Comparison of ENCODE assay signal across 10 cellular contexts in genomic region chr1:109794319-109795132, GRCh38. TPM values are rescaled to one million over a fixed set of nuclear protein-coding genes. Genes with fewer than 3 reads are reported as not detected.
DNase-seq lines count a peak whose midpoint lies in the region; ATAC-seq and TF ChIP-seq lines count a peak whose summit lies in the region.
"Had no signal": no experiment of that assay in that cellular context is flagged by ENCODE, and none has a peak within 500 bp of the region (broad histone marks: within the 10 kb centered on the region; RNA-seq: fewer than 3 reads in every experiment).

No MANE protein-coding gene starts in this region.

- TF ChIP-seq CTCF in OCI-LY7 (conservative IDR thresholded peaks at IDR 0.05; ENCODE audit: low read length): no peak

- H3K27me3 Mint-ChIP-seq in CD4-positive, CD25-positive, alpha-beta regulatory T cell: no peaks in the 10 kb centered on the region
- H3K27me3 Mint-ChIP-seq in activated naive CD8-positive, alpha-beta T cell treated with anti-CD3 and anti-CD28 coated beads, Interleukin-2, amount 50 U/mL, for 24 hours: no peaks in the 10 kb centered on the region
- H3K27me3 Mint-ChIP-seq: activated naive CD4-positive, alpha-beta T cell treated with anti-CD3 and anti-CD28 coated beads, Interleukin-2, amount 50 U/mL, for 24 hours had no signal

- no peak overlapping the region for H2AFZ ChIP-seq in OCI-LY7 (ENCODE audit: low read length)

- H3K27ac ChIP-seq in CD4-positive, CD25-positive, alpha-beta regulatory T cell (ENCODE audit: insufficient read depth, low read length, poor library complexity, severe bottlenecking): no peak overlapping the region
- peak overlapping the region; percentile 70 to 80 for H3K27ac ChIP-seq in mucosa of rectum (ENCODE audit: low read depth in 2 of 2, low read length in 2 of 2)
- no peak overlapping the region for H3K27ac ChIP-seq in OCI-LY7 (ENCODE audit: low read depth, low read length, poor library complexity, severe bottlenecking)

- intact Hi-C loops in OCI-LY7 (cut with micrococcal nuclease; ENCODE audit: unreplicated experiment): no loop called here

- H3K4me2 ChIP-seq in OCI-LY7 (ENCODE audit: low read length): no peak overlapping the region

- H3K9me2 ChIP-seq in OCI-LY7 (ENCODE audit: insufficient read depth, low read length): no peaks in the 10 kb centered on the region

- H3K27ac Mint-ChIP-seq in CD4-positive, CD25-positive, alpha-beta regulatory T cell: peak overlapping the region in 2 of 3 donors; percentile 68 to 90
- H3K27ac Mint-ChIP-seq in activated naive CD8-positive, alpha-beta T cell treated with anti-CD3 and anti-CD28 coated beads, Interleukin-2, amount 50 U/mL, for 24 hours: peak overlapping the region; percentile 26
- H3K27ac Mint-ChIP-seq: activated naive CD4-positive, alpha-beta T cell treated with anti-CD3 and anti-CD28 coated beads, Interleukin-2, amount 50 U/mL, for 24 hours had no signal

- H3K9ac ChIP-seq in mucosa of rectum (ENCODE audit: low read depth in 1 of 2, low read length in 2 of 2): peak overlapping the region in 1 of 2 donors; percentile 48

- no peaks in the 10 kb centered on the region for H3K9me3 Mint-ChIP-seq in CD4-positive, CD25-positive, alpha-beta regulatory T cell
- H3K9me3 Mint-ChIP-seq in activated naive CD8-positive, alpha-beta T cell treated with anti-CD3 and anti-CD28 coated beads, Interleukin-2, amount 50 U/mL, for 24 hours: no peaks in the 10 kb centered on the region
- H3K9me3 Mint-ChIP-seq: activated naive CD4-positive, alpha-beta T cell treated with anti-CD3 and anti-CD28 coated beads, Interleukin-2, amount 50 U/mL, for 24 hours had no signal

- H3K4me3 Mint-ChIP-seq in CD4-positive, CD25-positive, alpha-beta regulatory T cell: peak overlapping the region in 1 of 4 donors; percentile 28
- H3K4me3 Mint-ChIP-seq in activated naive CD8-positive, alpha-beta T cell treated with anti-CD3 and anti-CD28 coated beads, Interleukin-2, amount 50 U/mL, for 24 hours: no peak overlapping the region
- H3K4me3 Mint-ChIP-seq: activated naive CD4-positive, alpha-beta T cell treated with anti-CD3 and anti-CD28 coated beads, Interleukin-2, amount 50 U/mL, for 24 hours had no signal

- no peaks in the 10 kb centered on the region for H3K36me3 Mint-ChIP-seq in CD4-positive, CD25-positive, alpha-beta regulatory T cell
- H3K36me3 Mint-ChIP-seq in activated naive CD8-positive, alpha-beta T cell treated with anti-CD3 and anti-CD28 coated beads, Interleukin-2, amount 50 U/mL, for 24 hours (ENCODE audit: low read depth): no peaks in the 10 kb centered on the region
- H3K36me3 Mint-ChIP-seq: activated naive CD4-positive, alpha-beta T cell treated with anti-CD3 and anti-CD28 coated beads, Interleukin-2, amount 50 U/mL, for 24 hours had no signal

- no peak for ATAC-seq in CD4-positive, CD25-positive, alpha-beta regulatory T cell (ENCODE audit: low read depth in 2 of 2)
- ATAC-seq in activated naive CD8-positive, alpha-beta T cell treated with anti-CD3 and anti-CD28 coated beads, Interleukin-2, amount 50 U/mL, for 24 hours: no peak

- CTCF ChIA-PET in OCI-LY7 (lab: Charles Lee; ENCODE audit: unreplicated experiment): no interaction called here

- no TSS peak for BruUV-seq in OCI-LY7 (replicated peaks; lab: Mats Ljungman, UMichigan)

- H3K27me3 ChIP-seq in CD4-positive, CD25-positive, alpha-beta regulatory T cell (ENCODE audit: control insufficient read depth, insufficient read depth, low read length): no peaks in the 10 kb centered on the region
- no peaks in the 10 kb centered on the region for H3K27me3 ChIP-seq in mucosa of rectum (ENCODE audit: control insufficient read depth in 2 of 2, insufficient read depth in 2 of 2, low read length in 2 of 2)

- H3K9me3 ChIP-seq in CD4-positive, CD25-positive, alpha-beta regulatory T cell (ENCODE audit: control insufficient read depth in 2 of 2, low read length in 2 of 2): no peaks in the 10 kb centered on the region
- H3K9me3 ChIP-seq in mucosa of rectum (ENCODE audit: control insufficient read depth in 2 of 2, low read length in 2 of 2) (no peaks in the 10 kb centered on the region), OCI-LY7 (ENCODE audit: low read length) (no peaks in the 10 kb centered on the region)
- H3K9me3 ChIP-seq: Caco-2 had no signal

- no peak for DNase-seq in CD4-positive, CD25-positive, alpha-beta regulatory T cell
- DNase-seq in NCI-H1092 treated with DMSO at 0.1 percent for 48 hours (lab: John Stamatoyannopoulos, UW) (peak; percentile 24), OCI-LY7 (ENCODE audit: low spot score) (no peak), AG08396 (ENCODE audit: low spot score) (no peak), cerebellum (ENCODE audit: low spot score) (no peak), NCI-H82 (lab: John Stamatoyannopoulos, UW) (no peak)
- DNase-seq in activated naive CD8-positive, alpha-beta T cell treated with anti-CD3 and anti-CD28 coated beads, Interleukin-2, amount 50 U/mL, for 24 hours: no peak
- DNase-seq: Caco-2 had no signal

- no peaks in the 10 kb centered on the region for H3K79me2 ChIP-seq in OCI-LY7 (ENCODE audit: insufficient read depth, low read depth, low read length)

- no peaks in the 10 kb centered on the region for H3K36me3 ChIP-seq in CD4-positive, CD25-positive, alpha-beta regulatory T cell (ENCODE audit: control insufficient read depth, insufficient read depth, low read length)
- H3K36me3 ChIP-seq in mucosa of rectum (ENCODE audit: control insufficient read depth in 2 of 2, insufficient read depth in 2 of 2, low read length in 2 of 2) (no peaks in the 10 kb centered on the region), OCI-LY7 (ENCODE audit: insufficient read depth, low read length) (no peaks in the 10 kb centered on the region)

- POLR2A ChIA-PET in OCI-LY7 (lab: Charles Lee): interaction anchor here (0.9 kb wide), 1 partner anchor 11 kb away, joined by 4 read pairs; no protein-coding TSS in a partner anchor

- H3K4me1 Mint-ChIP-seq in CD4-positive, CD25-positive, alpha-beta regulatory T cell: peaks cover 5 to 88% (median 53%) of the 10 kb centered on the region in 4 donors
- H3K4me1 Mint-ChIP-seq in activated naive CD8-positive, alpha-beta T cell treated with anti-CD3 and anti-CD28 coated beads, Interleukin-2, amount 50 U/mL, for 24 hours: peaks cover 79% of the 10 kb centered on the region

- H3K4me1 ChIP-seq in CD4-positive, CD25-positive, alpha-beta regulatory T cell (ENCODE audit: control insufficient read depth, insufficient read depth, low read length, poor library complexity, severe bottlenecking): peaks cover 61% of the 10 kb centered on the region
- H3K4me1 ChIP-seq in mucosa of rectum (ENCODE audit: control insufficient read depth in 2 of 2, insufficient read depth in 2 of 2, low read length in 2 of 2): peaks cover 58 to 60% of the 10 kb centered on the region in 2 donors
- no peaks in the 10 kb centered on the region for H3K4me1 ChIP-seq in OCI-LY7 (ENCODE audit: insufficient read depth, low read length, poor library complexity, severe bottlenecking)

- H3K4me3 ChIP-seq in CD4-positive, CD25-positive, alpha-beta regulatory T cell (ENCODE audit: low read depth, low read length): no peak overlapping the region
- no peak overlapping the region for H3K4me3 ChIP-seq in mucosa of rectum (ENCODE audit: low read length in 2 of 2)
- no peak overlapping the region for H3K4me3 ChIP-seq in OCI-LY7 (ENCODE audit: low read depth, low read length, poor library complexity, severe bottlenecking)

- no peaks in the 10 kb centered on the region for H4K20me1 ChIP-seq in OCI-LY7 (ENCODE audit: insufficient read depth, low read length)

RNA-seq across cellular contexts. Expression of gene EPS8L3, which starts 30.8 kb away (rescaled TPM):
- total RNA-seq in CD4-positive, CD25-positive, alpha-beta regulatory T cell: not detected
- polyA plus RNA-seq in CD4-positive, CD25-positive, alpha-beta regulatory T cell: not detected
- not detected in 2 replicates for total RNA-seq in OCI-LY7 (2014; rRNA removed; shearing (Covaris generic))
- not detected in 2 replicates for total RNA-seq in OCI-LY7 (2022)
- total RNA-seq in cerebellum: not detected

RNA-seq across cellular contexts. Expression of gene GSTM3, which starts 53.7 kb away (rescaled TPM):
- 5.3 TPM for total RNA-seq in CD4-positive, CD25-positive, alpha-beta regulatory T cell
- 10 to 100 TPM in 3 of 4 donors, 1 to 10 TPM in 1; 3.9 to 50.1 (median 48.7) TPM for polyA plus RNA-seq in CD4-positive, CD25-positive, alpha-beta regulatory T cell
- not detected in 2 replicates for total RNA-seq in OCI-LY7 (2014; rRNA removed; shearing (Covaris generic))
- total RNA-seq in OCI-LY7 (2022): not detected in 2 replicates
- total RNA-seq in cerebellum: 47.8 TPM

Comparison
In these comparisons a context has a peak if more than half of its experiments do, and no peak if none do; other contexts are left out.
1. H3K27ac ChIP-seq: peak in mucosa of rectum (2 of 2); none in CD4-positive, CD25-positive, alpha-beta regulatory T cell (single experiment) and OCI-LY7 (single experiment).